Comparison of ENCODE assay signal across 20 cellular contexts in genomic region chr11:117195208-117195607, GRCh38. TPM values are rescaled to one million over a fixed set of nuclear protein-coding genes. Genes with fewer than 3 reads are reported as not detected.
DNase-seq lines count a peak whose midpoint lies in the region; ATAC-seq lines count a peak whose summit lies in the region.
"Had no signal": no experiment of that assay in that cellular context is flagged by ENCODE, and none has a peak within 500 bp of the region (broad histone marks: within the 10 kb centered on the region; RNA-seq: fewer than 3 reads in every experiment).

No MANE protein-coding gene starts in this region.

- H3K9me3 ChIP-seq in mesenchymal stem cell (ENCODE audit: control insufficient read depth, low read length): no peaks in the 10 kb centered on the region
- H3K9me3 ChIP-seq: adrenal gland, spleen had no signal

- H3K36me3 ChIP-seq in mesenchymal stem cell (ENCODE audit: control insufficient read depth in 1 of 2, insufficient read depth in 2 of 2, low read depth in 1 of 2, low read length in 2 of 2): peaks cover 43 to 52% of the 10 kb centered on the region in 2 experiments

- no peaks in the 10 kb centered on the region for H3K27me3 ChIP-seq in mesenchymal stem cell (ENCODE audit: control insufficient read depth in 1 of 2, insufficient read depth in 1 of 2, low read length in 2 of 2)
- H3K27me3 ChIP-seq: adrenal gland had no signal

- no peak overlapping the region for H2AFZ ChIP-seq in mesenchymal stem cell (ENCODE audit: low read depth, low read length)

- CTCF ChIA-PET in T-cell (lab: Charles Lee): no interaction called here

- H3K4ac ChIP-seq in mesenchymal stem cell (ENCODE audit: low read depth in 1 of 2, low read length in 2 of 2): no peak overlapping the region

- peaks cover 19% of the 10 kb centered on the region for H3K4me1 ChIP-seq in mesenchymal stem cell (ENCODE audit: control insufficient read depth, insufficient read depth, low read depth, low read length)
- H3K4me1 ChIP-seq: adrenal gland had no signal

- no peak for ATAC-seq in T-cell (replicated peaks in 1 of 4)
- ATAC-seq in stimulated activated memory B cell treated with anti-CD40 and anti-IgM and Interleukin-4, amounts not matched to agents 10 μg/mL and 1 μg/mL and 100 μg/mL, for 72 hours: no peak
- ATAC-seq in GM19035 (IDR thresholded peaks at IDR 0.05; ENCODE audit: unreplicated experiment): no peak
- ATAC-seq: activated T-cell treated with anti-CD3 and anti-CD28 coated beads, Interleukin-2, amount 50 U/mL, for 4 hours had no signal

- no peaks in the 10 kb centered on the region for H3K9me3 Mint-ChIP-seq in activated T-cell treated with anti-CD3 and anti-CD28 coated beads, Interleukin-2, amount 50 U/mL, for 24 hours
- H3K9me3 Mint-ChIP-seq in T-cell (no peaks in the 10 kb centered on the region), immature natural killer cell (no peaks in the 10 kb centered on the region)
- H3K9me3 Mint-ChIP-seq in stimulated activated memory B cell treated with anti-CD40 and anti-IgM and Interleukin-4, amounts not matched to agents 10 μg/mL and 1 μg/mL and 100 μg/mL, for 72 hours: no peaks in the 10 kb centered on the region
- H3K9me3 Mint-ChIP-seq: activated T-cell treated with anti-CD3 and anti-CD28 coated beads, Interleukin-2, amount 50 U/mL, for 4 hours; CD8-positive, alpha-beta memory T cell had no signal

- no peak overlapping the region for H3K4me3 Mint-ChIP-seq in activated T-cell treated with anti-CD3 and anti-CD28 coated beads, Interleukin-2, amount 50 U/mL, for 24 hours
- H3K4me3 Mint-ChIP-seq in T-cell (no peak overlapping the region), immature natural killer cell (no peak overlapping the region)
- H3K4me3 Mint-ChIP-seq in stimulated activated memory B cell treated with anti-CD40 and anti-IgM and Interleukin-4, amounts not matched to agents 10 μg/mL and 1 μg/mL and 100 μg/mL, for 72 hours: no peak overlapping the region
- H3K4me3 Mint-ChIP-seq: activated T-cell treated with anti-CD3 and anti-CD28 coated beads, Interleukin-2, amount 50 U/mL, for 4 hours had no signal

- no peaks in the 10 kb centered on the region for H3K79me1 ChIP-seq in mesenchymal stem cell (replicated peaks; ENCODE audit: low read length, poor library complexity, severe bottlenecking)

- no peak overlapping the region for H3K14ac ChIP-seq in mesenchymal stem cell (ENCODE audit: low read length in 2 of 2)

- DNase-seq in activated T-cell treated with anti-CD3 and anti-CD28 coated beads, Interleukin-2, amount 50 U/mL, for 24 hours: no peak
- DNase-seq in activated T-cell treated with anti-CD3 and anti-CD28 coated beads for 4 hours (no peak), T-cell (no peak), immature natural killer cell (no peak), D341Med (ENCODE audit: low spot score) (no peak), mesenchymal stem cell (no peak)
- DNase-seq: activated CD4-positive, alpha-beta T cell treated with anti-CD3 and anti-CD28 coated beads, Interleukin-2, amount 50 U/mL, for 4 hours; activated T-cell treated with anti-CD3 and anti-CD28 coated beads, Interleukin-2, amount 50 U/mL, for 4 hours; DMS79 treated with DMSO at 0.1 percent for 48 hours; NCI-H1417; NCI-H2171 treated with DMSO at 0.1 percent for 48 hours; NCI-H774; OCI-M1; SIG-M5; spleen had no signal

- peak overlapping the region in 1 of 2 experiments; percentile 32 for H3K23ac ChIP-seq in mesenchymal stem cell (ENCODE audit: low read length in 2 of 2)

- no peak overlapping the region for H3K27ac ChIP-seq in mesenchymal stem cell (ENCODE audit: low read length, poor library complexity, severe bottlenecking)
- H3K27ac ChIP-seq: spleen had no signal

- 94% methylated on average over 3 of the region's 3 CpGs for WGBS in mesenchymal stem cell

- H3K9ac ChIP-seq in mesenchymal stem cell (ENCODE audit: low read length): no peak overlapping the region

- H4K8ac ChIP-seq in mesenchymal stem cell (ENCODE audit: low read length): no peak overlapping the region

- H3K18ac ChIP-seq in mesenchymal stem cell (ENCODE audit: low read depth in 1 of 2, low read length in 2 of 2): no peak overlapping the region

- H3K4me3 ChIP-seq in mesenchymal stem cell (ENCODE audit: insufficient read depth in 1 of 2, low read depth in 1 of 2, low read length in 2 of 2): no peak overlapping the region
- H3K4me3 ChIP-seq: adrenal gland, lung, spleen had no signal

- H3K27ac Mint-ChIP-seq in activated T-cell treated with anti-CD3 and anti-CD28 coated beads, Interleukin-2, amount 50 U/mL, for 24 hours: peak overlapping the region; percentile 47
- H3K27ac Mint-ChIP-seq in T-cell (peak overlapping the region; percentile 73 to 80), immature natural killer cell (peak overlapping the region in 5 of 6 donors; percentile 1 to 51 (median 45))
- peak overlapping the region; percentile 16 for H3K27ac Mint-ChIP-seq in stimulated activated memory B cell treated with anti-CD40 and anti-IgM and Interleukin-4, amounts not matched to agents 10 μg/mL and 1 μg/mL and 100 μg/mL, for 72 hours

- H3K4me2 ChIP-seq in mesenchymal stem cell (ENCODE audit: low read length, poor library complexity, severe bottlenecking): no peak overlapping the region

- H3K36me3 Mint-ChIP-seq in activated T-cell treated with anti-CD3 and anti-CD28 coated beads, Interleukin-2, amount 50 U/mL, for 24 hours (ENCODE audit: low read depth): peaks cover 27% of the 10 kb centered on the region
- peaks cover 17% of the 10 kb centered on the region for H3K36me3 Mint-ChIP-seq in T-cell
- H3K36me3 Mint-ChIP-seq in immature natural killer cell: no peaks in the 10 kb centered on the region
- H3K36me3 Mint-ChIP-seq in stimulated activated memory B cell treated with anti-CD40 and anti-IgM and Interleukin-4, amounts not matched to agents 10 μg/mL and 1 μg/mL and 100 μg/mL, for 72 hours: peaks cover 62% of the 10 kb centered on the region

- H3K4me1 Mint-ChIP-seq in activated T-cell treated with anti-CD3 and anti-CD28 coated beads, Interleukin-2, amount 50 U/mL, for 24 hours (ENCODE audit: low read depth): no peaks in the 10 kb centered on the region
- H3K4me1 Mint-ChIP-seq in T-cell (peaks cover 0 to 11% (median 6%) of the 10 kb centered on the region in 3 donors), immature natural killer cell (peaks cover 0 to 4% of the 10 kb centered on the region in 2 donors)
- peaks cover 33% of the 10 kb centered on the region for H3K4me1 Mint-ChIP-seq in stimulated activated memory B cell treated with anti-CD40 and anti-IgM and Interleukin-4, amounts not matched to agents 10 μg/mL and 1 μg/mL and 100 μg/mL, for 72 hours

- H2AK5ac ChIP-seq in mesenchymal stem cell (ENCODE audit: low read length, severe bottlenecking): no peak overlapping the region

- H3K27me3 Mint-ChIP-seq in activated T-cell treated with anti-CD3 and anti-CD28 coated beads, Interleukin-2, amount 50 U/mL, for 24 hours: no peaks in the 10 kb centered on the region
- no peaks in the 10 kb centered on the region for H3K27me3 Mint-ChIP-seq in T-cell
- H3K27me3 Mint-ChIP-seq in immature natural killer cell (ENCODE audit: low read depth in 3 of 3): peaks cover 0 to 3% (median 2%) of the 10 kb centered on the region in 3 donors
- H3K27me3 Mint-ChIP-seq in stimulated activated memory B cell treated with anti-CD40 and anti-IgM and Interleukin-4, amounts not matched to agents 10 μg/mL and 1 μg/mL and 100 μg/mL, for 72 hours: no peaks in the 10 kb centered on the region
- H3K27me3 Mint-ChIP-seq: CD8-positive, alpha-beta memory T cell had no signal

- POLR2A ChIA-PET in T-cell (lab: Charles Lee): interaction anchor here in 1 of 2 donors (0.7 kb wide), 1 partner anchor 15 kb away, joined by 3 read pairs; no protein-coding TSS in a partner anchor

- no peak overlapping the region for H2BK120ac ChIP-seq in mesenchymal stem cell (ENCODE audit: low read depth, low read length)

- H2BK15ac ChIP-seq in mesenchymal stem cell (ENCODE audit: low read depth, poor library complexity, severe bottlenecking): no peak overlapping the region

- H4K91ac ChIP-seq in mesenchymal stem cell (ENCODE audit: low read length): no peak overlapping the region

- H2BK5ac ChIP-seq in mesenchymal stem cell (ENCODE audit: low read depth, low read length, poor library complexity, severe bottlenecking): no peak overlapping the region

- no peak overlapping the region for H2BK12ac ChIP-seq in mesenchymal stem cell (ENCODE audit: low read length in 2 of 2)

RNA-seq across cellular contexts. Expression of gene TAGLN, which starts 4.0 kb away (rescaled TPM):
- total RNA-seq in T-cell: 10 to 100 TPM in 4 of 5 donors, 1 to 10 TPM in 1; 8.5 to 19.7 (median 13.4) TPM
- polyA plus RNA-seq in immature natural killer cell: under 1 TPM; 0.08 to 0.40 (median 0.09) TPM
- 563 TPM for polyA plus RNA-seq in mesenchymal stem cell (2013, experiment 1 of 2)
- 558 TPM for polyA plus RNA-seq in mesenchymal stem cell (2013, experiment 2 of 2)

RNA-seq across cellular contexts. Expression of gene SIDT2, which starts 16.7 kb away (rescaled TPM):
- 100 to 1,000 TPM in 2 of 5 donors, 10 to 100 TPM in 3; 46.3 to 110 (median 59.5) TPM for total RNA-seq in T-cell
- polyA plus RNA-seq in immature natural killer cell: 1 to 10 TPM; 1.6 to 4.7 (median 1.7) TPM
- polyA plus RNA-seq in mesenchymal stem cell (2013, experiment 1 of 2): 32.2 TPM
- polyA plus RNA-seq in mesenchymal stem cell (2013, experiment 2 of 2): 32.8 TPM

RNA-seq across cellular contexts. Expression of gene PCSK7, which starts 36.7 kb away (rescaled TPM):
- total RNA-seq in T-cell: 100 to 1,000 TPM; 300 to 368 (median 336) TPM
- polyA plus RNA-seq in immature natural killer cell: 10 to 100 TPM; 32.8 to 96.3 (median 38.8) TPM
- polyA plus RNA-seq in mesenchymal stem cell (2013, experiment 1 of 2): 18.3 TPM
- polyA plus RNA-seq in mesenchymal stem cell (2013, experiment 2 of 2): 17.5 TPM

RNA-seq across cellular contexts. Expression of gene RNF214, which starts 37.3 kb away (rescaled TPM):
- total RNA-seq in T-cell: 10 to 100 TPM; 21.6 to 31.7 (median 30.5) TPM
- 1 to 10 TPM; 5.3 to 9.8 (median 8.9) TPM for polyA plus RNA-seq in immature natural killer cell
- 13.9 TPM for polyA plus RNA-seq in mesenchymal stem cell (2013, experiment 1 of 2)
- 13.3 TPM for polyA plus RNA-seq in mesenchymal stem cell (2013, experiment 2 of 2)

RNA-seq across cellular contexts. Expression of gene PAFAH1B2, which starts 51.1 kb away (rescaled TPM):
- total RNA-seq in T-cell: 10 to 100 TPM; 44.1 to 55.9 (median 55.6) TPM
- 10 to 100 TPM; 16.0 to 23.7 (median 17.5) TPM for polyA plus RNA-seq in immature natural killer cell
- polyA plus RNA-seq in mesenchymal stem cell (2013, experiment 1 of 2): 44.5 TPM
- polyA plus RNA-seq in mesenchymal stem cell (2013, experiment 2 of 2): 45.9 TPM

Comparison
In these comparisons a context has a peak if more than half of its experiments do, and no peak if none do; other contexts are left out.
1. H3K27ac Mint-ChIP-seq: peak in every context shown above with its lines; median percentile 76 in T-cell; 47 in activated T-cell treated with anti-CD3 and anti-CD28 coated beads, Interleukin-2, amount 50 U/mL, for 24 hours; 45 in immature natural killer cell; 16 in stimulated activated memory B cell treated with anti-CD40 and anti-IgM and Interleukin-4, amounts not matched to agents 10 μg/mL and 1 μg/mL and 100 μg/mL, for 72 hours.